Comparison of ENCODE assay signal across 8 cellular contexts in genomic region chr5:75524071-75524470, GRCh38. TPM values are rescaled to one million over a fixed set of nuclear protein-coding genes. Genes with fewer than 3 reads are reported as not detected.
DNase-seq lines count a peak whose midpoint lies in the region; ATAC-seq, FAIRE-seq and TF ChIP-seq lines count a peak whose summit lies in the region.

No MANE protein-coding gene starts in this region.

- SMC1A ChIA-PET in GM12878 (lab: Charles Lee; ENCODE audit: uncharacterized antibody, unreplicated experiment): interaction anchor here (0.8 to 2.7 kb wide), 10 partner anchors 9 to 157 kb away, joined by 3 to 26 read pairs (median 6); partner anchors contain the start of gene POLK

- no peak overlapping the region for H3K9ac ChIP-seq in GM12878 (ENCODE audit: control insufficient read depth, insufficient read depth, low read length)

- peaks cover 89% of the 10 kb centered on the region for H3K79me2 ChIP-seq in GM12878 (ENCODE audit: control insufficient read depth, insufficient read depth, low read length)

- H3K4me3 ChIP-seq in GM12878: peak overlapping the region; percentile 6; the same call in 1 of the 2 replicates
- H3K4me3 ChIP-seq in esophagus squamous epithelium: no peak overlapping the region

- peak; percentile 88 for ATAC-seq in GM21360 (IDR thresholded peaks at IDR 0.05; ENCODE audit: unreplicated experiment)
- ATAC-seq in HG03196 (IDR thresholded peaks at IDR 0.05; ENCODE audit: unreplicated experiment): peak; percentile 68
- ATAC-seq in GM12878: peak; percentile 88

- TF ChIP-seq RAD21 in GM12878 (IDR thresholded peaks at IDR 0.05; ENCODE audit: insufficient read depth, low read depth, low read length): 0 out of 2 replicates have a peak, but pooled peaks have one; percentile 0

- TF ChIP-seq CTCF in GM13976 (IDR thresholded peaks at IDR 0.05; ENCODE audit: borderline replicate concordance, control extremely low read depth, extremely low read depth, insufficient read depth, missing control alignments) (no peak), GM12878 (IDR thresholded peaks at IDR 0.05 in 2 of 3, conservative IDR thresholded peaks at IDR 0.05 in 1 of 3; ENCODE audit: control insufficient read depth in 2 of 3, extremely low read depth in 1 of 3, insufficient read depth in 1 of 3, low read depth in 3 of 3, low read length in 3 of 3) (no peak), esophagus squamous epithelium (IDR thresholded peaks at IDR 0.05) (no peak)

- peak overlapping the region; percentile 63 for H3K4me2 ChIP-seq in GM12878 (ENCODE audit: control insufficient read depth, insufficient read depth)

- DNase-seq in GM13976 (ENCODE audit: low spot score): peak; percentile 38
- DNase-seq in GM12878 (ENCODE audit: low read depth, low spot score): peak; percentile 79
- no peak for DNase-seq in esophagus squamous epithelium (lab: John Stamatoyannopoulos, UW)
- DNase-seq in ACHN: no peak
- no peak for DNase-seq in SK-N-DZ (ENCODE audit: low spot score)
- DNase-seq in stimulated activated naive CD4-positive, alpha-beta T cell treated with Interleukin-2 at 50 U/mL for 16 hours (lab: John Stamatoyannopoulos, UW): no peak

- BruUV-seq in GM12878 (replicated peaks; lab: Mats Ljungman, UMichigan): no TSS peak

- 0% methylated on average over 3 of the region's 3 CpGs for WGBS in GM12878 (ENCODE audit: insufficient coverage, insufficient replicate concordance, low lambda C conversion rate, missing lambda C conversion rate)
- WGBS in esophagus squamous epithelium, 2 donors: 77 to 93% methylated on average over 3 of the region's 3 CpGs

- H3K4me1 ChIP-seq in GM12878 (ENCODE audit: control insufficient read depth, insufficient read depth, low read length): peaks cover 34% of the 10 kb centered on the region
- H3K4me1 ChIP-seq in esophagus squamous epithelium: peaks cover 0 to 8% (median 0%) of the 10 kb centered on the region in 3 donors

- H3K36me3 ChIP-seq in GM12878 (ENCODE audit: control insufficient read depth in 2 of 2, insufficient read depth in 2 of 2, low read length in 1 of 2) (peaks cover 0 to 2% of the 10 kb centered on the region in 2 experiments; a peak in 2 of 4 replicates), esophagus squamous epithelium (peaks cover 0 to 13% (median 0%) of the 10 kb centered on the region in 3 donors)

- TF ChIP-seq EP300 in GM12878 (IDR thresholded peaks at IDR 0.05; ENCODE audit: borderline replicate concordance in 1 of 2, control insufficient read depth in 1 of 2, low read depth in 2 of 2, low read length in 2 of 2): no peak

- intact Hi-C loops in GM12878 (cut with micrococcal nuclease; ENCODE audit: unreplicated experiment) (no loop called here), esophagus squamous epithelium (cut with DNase I) (no loop called here)

- TF ChIP-seq POLR2A in GM12878 (IDR thresholded peaks at IDR 0.05; ENCODE audit: low read depth, low read length): no peak
- TF ChIP-seq POLR2A in esophagus squamous epithelium (IDR thresholded peaks at IDR 0.05): no peak

- CTCF ChIA-PET in GM12878 (lab: Yijun Ruan, JAX): interaction anchor here (0.7 to 1.4 kb wide), 5 partner anchors 14 to 51 kb away, joined by 3 to 4 read pairs (median 4); no protein-coding TSS in a partner anchor

- POLR2A ChIA-PET in GM12878 (lab: Charles Lee): interaction anchor here (0.6 to 1.5 kb wide), 8 partner anchors 10 to 51 kb away, joined by 3 to 7 read pairs (median 4); no protein-coding TSS in a partner anchor

- FAIRE-seq in GM12878 (lab: Jason Lieb, UNC): peak; percentile 54

- RAD21 ChIA-PET in GM12878 (lab: Charles Lee; ENCODE audit: unreplicated experiment): interaction anchor here (0.7 to 1.9 kb wide), 7 partner anchors 8 to 155 kb away, joined by 3 to 16 read pairs (median 3); partner anchors contain the start of gene POLK

- no peaks in the 10 kb centered on the region for H3K27me3 ChIP-seq in GM12878 (replicated peaks in 1 of 2; ENCODE audit: control insufficient read depth in 2 of 2, insufficient read depth in 2 of 2, low read length in 1 of 2)
- no peaks in the 10 kb centered on the region for H3K27me3 ChIP-seq in esophagus squamous epithelium

- peak overlapping the region; percentile 59 for H3K27ac ChIP-seq in GM12878 (ENCODE audit: control insufficient read depth, insufficient read depth)
- H3K27ac ChIP-seq in esophagus squamous epithelium: no peak overlapping the region

- in situ Hi-C loops in GM13976 (cut with MboI; ENCODE audit: low sequenced_read_pairs, unreplicated experiment) (no loop called here), GM12878 (cut with MboI) (no loop called here), ACHN (cut with HindIII; ENCODE audit: low pct_ligation_motif_present, low pct_unique_long_range_greater_than_20kb, low sequenced_read_pairs) (no loop called here)

- peaks cover 18% of the 10 kb centered on the region for H3K9me3 ChIP-seq in GM12878 (replicated peaks; ENCODE audit: control insufficient read depth, insufficient read depth, low read length)
- peaks cover 0 to 21% (median 7%) of the 10 kb centered on the region in 3 donors for H3K9me3 ChIP-seq in esophagus squamous epithelium

- H4K20me1 ChIP-seq in GM12878 (ENCODE audit: control insufficient read depth, insufficient read depth): no peaks in the 10 kb centered on the region

- no peak overlapping the region for H2AFZ ChIP-seq in GM12878 (ENCODE audit: control insufficient read depth, low read depth, low read length)

TF ChIP-seq in GM12878, 131 proteins besides CTCF, POLR2A, EP300 and RAD21 (continues in another document):
- TF ChIP-seq MAX (IDR thresholded peaks at IDR 0.05; ENCODE audit: low read depth, low read length) (no peak), CREM (IDR thresholded peaks at IDR 0.05; ENCODE audit: low read depth) (peak; percentile 74), GABPA (IDR thresholded peaks at IDR 0.05; ENCODE audit: low read depth) (peak; percentile 25; the same call in 1 of the 2 replicates), EGR1 (IDR thresholded peaks at IDR 0.05; ENCODE audit: borderline replicate concordance in 1 of 2, low read depth in 2 of 2, low read length in 2 of 2) (no peak), FOXM1 (IDR thresholded peaks at IDR 0.05; ENCODE audit: low read depth, low read length) (peak; percentile 82), JUNB (IDR thresholded peaks at IDR 0.05) (peak; percentile 85), ATF7 (IDR thresholded peaks at IDR 0.05; ENCODE audit: low read depth) (peak; percentile 72), USF1 (IDR thresholded peaks at IDR 0.05; ENCODE audit: borderline replicate concordance, extremely low read length, insufficient read depth, low read depth, low read length) (no peak)

RNA-seq across cellular contexts. Expression of gene POLK, which starts 12.4 kb away (rescaled TPM):
- 231 and 234 TPM in 2 replicates for total RNA-seq in GM12878 (2013; cell fraction: nucleolus; rRNA removed)
- total RNA-seq in GM12878 (2014; rRNA removed): 29.0 and 36.8 TPM in 2 replicates
- total RNA-seq in GM12878 (2014; rRNA removed; fragmentation: Illumina TruSeq; extraction: Trizol): 39.9 and 42.0 TPM in 2 replicates
- total RNA-seq in GM12878 (2021): 25.6 and 26.6 TPM in 2 replicates
- 7.1 TPM for polyA plus RNA-seq in GM12878 (2011; ENCODE audit: low read depth)
- polyA plus RNA-seq in GM12878 (2011; rRNA removed): 47.6 and 75.0 TPM in 2 replicates
- polyA plus RNA-seq in GM12878 (2011; cell fraction: cytosol; rRNA removed): 15.9 and 19.4 TPM in 2 replicates
- polyA plus RNA-seq in GM12878 (2011; cell fraction: nucleus; rRNA removed): 29.1 and 39.9 TPM in 2 replicates
- 10.4 and 16.5 TPM in 2 replicates for polyA plus RNA-seq in GM12878 (2012)
- polyA plus RNA-seq in GM12878 (2014; fragmentation: Illumina TruSeq; extraction: Trizol): 36.7 and 44.0 TPM in 2 replicates
- 10 to 100 TPM; 10.4 to 10.7 TPM for polyA plus RNA-seq in GM12878 (2014; fragmentation: Nextera tagmentation; extraction: Ambion mirVana)
- 15.0 and 20.9 TPM in 2 replicates for polyA plus RNA-seq in GM12878 (2014; rRNA removed)
- polyA plus RNA-seq in GM12878 (2016; fragmentation: Nextera tagmentation; extraction: Ambion mirVana): 10 to 100 TPM; 29.0 to 32.0 TPM
- polyA minus RNA-seq in GM12878 (2011; rRNA and poly(A)+ RNA removed): 50.9 and 127 TPM in 2 replicates
- polyA minus RNA-seq in GM12878 (2011; cell fraction: cytosol; rRNA and poly(A)+ RNA removed): 17.5 and 25.1 TPM in 2 replicates
- polyA minus RNA-seq in GM12878 (2011; cell fraction: nucleus; rRNA and poly(A)+ RNA removed): 33.9 and 57.1 TPM in 2 replicates
- total RNA-seq in esophagus squamous epithelium: 10 to 100 TPM in 3 of 4 donors, 1 to 10 TPM in 1; 8.6 to 27.5 (median 14.1) TPM
- 16.8 and 18.5 TPM in 2 replicates for polyA plus RNA-seq in SK-N-DZ (2014; cell fraction: cytosol; rRNA removed)
- polyA plus RNA-seq in SK-N-DZ (2014; cell fraction: nucleus; rRNA removed): 19.5 and 26.5 TPM in 2 replicates

RNA-seq across cellular contexts. Expression of gene CERT1, which starts 12.6 kb away (rescaled TPM):
- total RNA-seq in GM12878 (2013; cell fraction: nucleolus; rRNA removed): 213 and 216 TPM in 2 replicates
- total RNA-seq in GM12878 (2014; rRNA removed): 13.3 and 13.4 TPM in 2 replicates
- total RNA-seq in GM12878 (2014; rRNA removed; fragmentation: Illumina TruSeq; extraction: Trizol): 35.3 and 36.7 TPM in 2 replicates
- 30.2 and 30.7 TPM in 2 replicates for total RNA-seq in GM12878 (2021)
- 11.9 TPM for polyA plus RNA-seq in GM12878 (2011; ENCODE audit: low read depth)
- 26.5 and 27.6 TPM in 2 replicates for polyA plus RNA-seq in GM12878 (2011; rRNA removed)
- polyA plus RNA-seq in GM12878 (2011; cell fraction: cytosol; rRNA removed): 11.6 and 28.3 TPM in 2 replicates
- 23.0 and 25.2 TPM in 2 replicates for polyA plus RNA-seq in GM12878 (2011; cell fraction: nucleus; rRNA removed)
- polyA plus RNA-seq in GM12878 (2012): 15.4 and 25.1 TPM in 2 replicates
- polyA plus RNA-seq in GM12878 (2014; fragmentation: Illumina TruSeq; extraction: Trizol): 32.5 and 43.2 TPM in 2 replicates
- 10 to 100 TPM in 1 of 2 experiments, 1 to 10 TPM in 1; 7.7 to 10.4 TPM for polyA plus RNA-seq in GM12878 (2014; fragmentation: Nextera tagmentation; extraction: Ambion mirVana)
- polyA plus RNA-seq in GM12878 (2014; rRNA removed): 11.1 and 14.1 TPM in 2 replicates
- 10 to 100 TPM; 24.6 to 29.9 TPM for polyA plus RNA-seq in GM12878 (2016; fragmentation: Nextera tagmentation; extraction: Ambion mirVana)
- polyA minus RNA-seq in GM12878 (2011; rRNA and poly(A)+ RNA removed): 57.1 and 106 TPM in 2 replicates
- polyA minus RNA-seq in GM12878 (2011; cell fraction: cytosol; rRNA and poly(A)+ RNA removed): 19.9 and 22.8 TPM in 2 replicates
- 41.0 and 78.9 TPM in 2 replicates for polyA minus RNA-seq in GM12878 (2011; cell fraction: nucleus; rRNA and poly(A)+ RNA removed)
- total RNA-seq in esophagus squamous epithelium: 10 to 100 TPM; 19.8 to 29.9 (median 24.4) TPM
- 10.9 and 13.2 TPM in 2 replicates for polyA plus RNA-seq in SK-N-DZ (2014; cell fraction: cytosol; rRNA removed)
- polyA plus RNA-seq in SK-N-DZ (2014; cell fraction: nucleus; rRNA removed): 7.4 and 10.0 TPM in 2 replicates

Comparison
In these comparisons a context has a peak if more than half of its experiments do, and no peak if none do; other contexts are left out.
1. DNase-seq: peak in GM13976 (single experiment) and GM12878 (single experiment); none in esophagus squamous epithelium (single experiment), ACHN (single experiment), SK-N-DZ (single experiment) and stimulated activated naive CD4-positive, alpha-beta T cell treated with Interleukin-2 at 50 U/mL for 16 hours (single experiment).
2. Peak in every context shown above with its lines, with median percentiles within 50 percentile points of each other: ATAC-seq.